In genomic region chr5:56461584-56461983, GRCh38 we compare ENCODE assay signal across 7 cellular contexts.
"Had no signal": no experiment of that assay in that cellular context is flagged by ENCODE, and none has a peak within 500 bp of the region (broad histone marks: within the 10 kb centered on the region; RNA-seq: fewer than 3 reads in every experiment).

No MANE protein-coding gene starts in this region.

- H3K4me3 ChIP-seq: GM23248, HAP-1 had no signal

- H3K27ac ChIP-seq: GM23248 had no signal

- FAIRE-seq: HTR-8/SVneo had no signal

- DNase-seq: GM23248, GOT3, H7, HFFc6 had no signal

- H3K36me3 ChIP-seq: HAP-1 had no signal

- H3K9me3 ChIP-seq: HAP-1 had no signal

- H3K9ac ChIP-seq: GM23248 had no signal

- ATAC-seq: HCT116 had no signal

- H2AFZ ChIP-seq: GM23248 had no signal
